Comparison of ENCODE assay signal across 8 cellular contexts in genomic region chr3:151918253-151919029, GRCh38. TPM values are rescaled to one million over a fixed set of nuclear protein-coding genes. Genes with fewer than 3 reads are reported as not detected.
DNase-seq lines count a peak whose midpoint lies in the region; ATAC-seq and TF ChIP-seq lines count a peak whose summit lies in the region.

No MANE protein-coding gene starts in this region.

- H3K4me3 Mint-ChIP-seq in Caco-2 (ENCODE audit: unreplicated experiment): no peak overlapping the region

- intact Hi-C loops in Caco-2 (cut with micrococcal nuclease; ENCODE audit: unreplicated experiment) (loop anchor here (1.0 to 5.0 kb wide), 7 partner anchors 28 to 751 kb away; no protein-coding TSS in a partner anchor), esophagus squamous epithelium (cut with DNase I) (loop anchor here (10.0 kb wide), 1 partner anchor 474 kb away; no protein-coding TSS in a partner anchor)

- no peak overlapping the region for H3K4me3 ChIP-seq in Caco-2 (ENCODE audit: low read depth, low read length)
- no peak overlapping the region for H3K4me3 ChIP-seq in MM.1S (ENCODE audit: low read length)
- H3K4me3 ChIP-seq in esophagus squamous epithelium: no peak overlapping the region

- ATAC-seq in GM19372 (IDR thresholded peaks at IDR 0.05; ENCODE audit: low read depth, unreplicated experiment): peak; percentile 63
- peak; percentile 63 for ATAC-seq in omental fat pad (ENCODE audit: low FRiP score)
- ATAC-seq in GM18517 (IDR thresholded peaks at IDR 0.05; ENCODE audit: unreplicated experiment): no peak

- H3K27me3 ChIP-seq in Caco-2 (replicated peaks; ENCODE audit: control insufficient read depth, insufficient read depth, low read length) (no peaks in the 10 kb centered on the region), MM.1S (replicated peaks; ENCODE audit: insufficient read depth, low read length) (no peaks in the 10 kb centered on the region), esophagus squamous epithelium (no peaks in the 10 kb centered on the region)

- H3K27ac Mint-ChIP-seq in Caco-2 (ENCODE audit: unreplicated experiment): peak overlapping the region; percentile 39

- H3K27ac ChIP-seq in MM.1S (ENCODE audit: low read length) (no peak overlapping the region), esophagus squamous epithelium (peak overlapping the region; percentile 60 to 84 (median 74))

- H3K4me2 ChIP-seq in MM.1S (ENCODE audit: low read depth, low read length): no peak overlapping the region

- no peak overlapping the region for H3K9ac ChIP-seq in MM.1S (ENCODE audit: low read length)

- TF ChIP-seq CTCF in Caco-2 (IDR thresholded peaks at IDR 0.05; ENCODE audit: insufficient read depth in 1 of 2, low read depth in 1 of 2, low read length in 1 of 2, severe bottlenecking in 1 of 2, unreplicated experiment in 1 of 2) (peak; percentile 48 to 62), MM.1S (IDR thresholded peaks at IDR 0.05; ENCODE audit: low read length) (peak; percentile 66), esophagus squamous epithelium (IDR thresholded peaks at IDR 0.05) (peak in 5 of 6 experiments; percentile 42 to 73 (median 57)), omental fat pad (IDR thresholded peaks at IDR 0.05) (no peak)

- no peaks in the 10 kb centered on the region for H3K27me3 Mint-ChIP-seq in Caco-2 (ENCODE audit: insufficient read depth, unreplicated experiment)

- no peaks in the 10 kb centered on the region for H3F3A ChIP-seq in MM.1S (ENCODE audit: insufficient read depth, low read length)

- H3K36me3 Mint-ChIP-seq in Caco-2 (ENCODE audit: insufficient read depth, unreplicated experiment): no peaks in the 10 kb centered on the region

- H3K36me3 ChIP-seq in Caco-2 (ENCODE audit: control insufficient read depth, insufficient read depth, low read length) (no peaks in the 10 kb centered on the region), MM.1S (replicated peaks; ENCODE audit: insufficient read depth, low read length) (no peaks in the 10 kb centered on the region), esophagus squamous epithelium (no peaks in the 10 kb centered on the region)

- H3K4me1 ChIP-seq in Caco-2 (no peaks in the 10 kb centered on the region), MM.1S (ENCODE audit: low read length) (no peaks in the 10 kb centered on the region), esophagus squamous epithelium (peaks cover 0 to 30% (median 6%) of the 10 kb centered on the region in 3 donors)

- H3K4me1 Mint-ChIP-seq in Caco-2 (ENCODE audit: low read depth, unreplicated experiment): peaks cover 6% of the 10 kb centered on the region

- TF ChIP-seq POLR2A in esophagus squamous epithelium (IDR thresholded peaks at IDR 0.05): no peak

- POLR2A ChIA-PET in Caco-2 (lab: Charles Lee): no interaction called here

- H3K79me2 ChIP-seq in MM.1S (ENCODE audit: low read length): no peaks in the 10 kb centered on the region

- no peak overlapping the region for H2AFZ ChIP-seq in MM.1S (ENCODE audit: low read length)

- no TSS peak for BruUV-seq in Caco-2 (replicated peaks; lab: Mats Ljungman, UMichigan)

- peaks cover 5% of the 10 kb centered on the region for H3K9me3 Mint-ChIP-seq in Caco-2 (ENCODE audit: unreplicated experiment)

- no peaks in the 10 kb centered on the region for H3K9me2 ChIP-seq in MM.1S (replicated peaks; ENCODE audit: insufficient read depth, low read length)

- no peaks in the 10 kb centered on the region for H3K9me3 ChIP-seq in Caco-2
- H3K9me3 ChIP-seq in MM.1S (replicated peaks; ENCODE audit: insufficient read depth, low read length): no peaks in the 10 kb centered on the region
- peaks cover 0 to 6% (median 0%) of the 10 kb centered on the region in 3 donors for H3K9me3 ChIP-seq in esophagus squamous epithelium

- CTCF ChIA-PET in Caco-2 (lab: Charles Lee): interaction anchor here (1.0 to 1.5 kb wide), 2 partner anchors 79 to 479 kb away, joined by 4 to 5 read pairs; no protein-coding TSS in a partner anchor

- H4K20me1 ChIP-seq in MM.1S (ENCODE audit: insufficient read depth, low read length): no peaks in the 10 kb centered on the region

- DNase-seq in Caco-2 (peak in 1 of 2 experiments; percentile 24), MM.1S (peak; percentile 52), SK-N-DZ (ENCODE audit: low spot score) (peak; percentile 59), esophagus squamous epithelium (lab: John Stamatoyannopoulos, UW) (no peak), omental fat pad (ENCODE audit: low spot score) (no peak), amygdala (lab: John Stamatoyannopoulos, UW) (no peak)

- 24 to 39% methylated on average over 5 of the region's 5 CpGs for WGBS in esophagus squamous epithelium, 2 donors

RNA-seq across cellular contexts. Expression of gene SUCNR1, which starts 45.0 kb away (rescaled TPM):
- not detected in 2 replicates for total RNA-seq in Caco-2 (2022)
- not detected in 2 replicates for polyA plus RNA-seq in SK-N-DZ (2014; cell fraction: cytosol; rRNA removed)
- not detected in 2 replicates for polyA plus RNA-seq in SK-N-DZ (2014; cell fraction: nucleus; rRNA removed)
- under 1 TPM in 2 of 4 donors, not detected in 2; 0.19 to 0.38 TPM for total RNA-seq in esophagus squamous epithelium
- total RNA-seq in omental fat pad: 1 to 10 TPM; 1.1 to 2.8 (median 2.5) TPM

Comparison
In these comparisons a context has a peak if more than half of its experiments do, and no peak if none do; other contexts are left out.
1. DNase-seq: peak in MM.1S (single experiment) and SK-N-DZ (single experiment); none in esophagus squamous epithelium (single experiment), omental fat pad (single experiment) and amygdala (0 of 56).
2. CTCF ChIP-seq: peak in Caco-2 (2 of 2), MM.1S (single experiment) and esophagus squamous epithelium (5 of 6); none in omental fat pad (0 of 3).